ENCODE assay signal across 8 cellular contexts in the genomic region with DNA sequence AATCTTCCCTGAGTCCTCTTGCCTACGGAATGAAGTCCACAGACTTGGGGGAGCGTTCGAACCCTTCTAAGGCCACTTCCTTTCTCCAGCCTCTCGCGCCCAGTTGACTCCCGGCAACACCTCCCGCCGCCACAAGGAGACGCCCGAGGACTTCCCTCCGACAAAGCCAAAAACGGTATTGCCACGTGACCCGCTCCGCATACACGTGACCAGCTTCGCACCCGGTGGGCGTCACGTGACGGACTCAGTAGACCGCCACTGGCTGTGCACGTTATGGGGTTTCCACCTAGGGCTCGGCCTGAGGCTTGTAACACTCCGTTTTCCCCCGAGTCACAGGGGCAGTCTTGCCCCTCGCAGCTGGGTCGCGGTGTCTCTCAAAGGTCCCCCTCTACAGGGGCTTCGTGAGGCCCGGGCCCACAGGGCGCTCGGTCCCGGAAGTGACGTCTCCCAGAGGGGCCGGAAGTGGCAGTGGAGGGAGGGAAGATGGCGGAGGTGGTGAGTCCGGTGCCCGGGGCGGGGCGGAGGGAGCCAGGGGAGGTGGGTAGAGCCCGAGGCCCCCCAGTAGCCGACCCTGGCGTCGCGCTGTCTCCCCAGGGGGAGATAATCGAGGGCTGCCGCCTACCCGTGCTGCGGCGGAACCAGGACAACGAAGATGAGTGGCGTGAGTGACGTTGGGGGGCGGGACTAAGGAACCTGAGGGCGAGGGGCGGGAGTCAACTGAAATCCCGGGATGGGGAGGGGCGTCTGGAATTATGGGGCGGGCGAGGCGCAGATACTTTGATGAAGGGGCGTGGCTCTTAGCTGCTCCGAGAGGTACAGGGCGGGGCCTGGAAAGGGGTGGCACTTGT. TPM values are rescaled to one million over a fixed set of nuclear protein-coding genes. Genes with fewer than 3 reads are reported as not detected.
DNase-seq lines count a peak whose midpoint lies in the region; ATAC-seq and TF ChIP-seq lines count a peak whose summit lies in the region.

A gene (plus strand): TSS at position 468 of the 848 bp plus-strand sequence. CDS start 16 bp downstream, at position 484.

- H3K27me3 ChIP-seq in osteoblast (ENCODE audit: insufficient read depth, low read length) (no peaks in the 10 kb centered on the region), thoracic aorta (replicated peaks; ENCODE audit: insufficient read depth) (no peaks in the 10 kb centered on the region)

- peak within 1 kb of the TSS; percentile 96 for H3K4me2 ChIP-seq in osteoblast (ENCODE audit: insufficient read depth, low read length)

- peaks cover 9% of the 10 kb centered on the region for H3K4me1 Mint-ChIP-seq in glutamatergic neuron (ENCODE audit: low read depth, unreplicated experiment)

- H3K9me3 Mint-ChIP-seq in activated naive CD4-positive, alpha-beta T cell treated with anti-CD3 and anti-CD28 coated beads, Interleukin-2, amount 50 U/mL, for 72 hours, result no peaks in the 10 kb centered on the region
- peaks cover 16% of the 10 kb centered on the region for H3K9me3 Mint-ChIP-seq in glutamatergic neuron (ENCODE audit: unreplicated experiment)

- peaks cover 17 to 24% of the 10 kb centered on the region in 2 donors for H3K36me3 Mint-ChIP-seq in activated naive CD4-positive, alpha-beta T cell treated with anti-CD3 and anti-CD28 coated beads, Interleukin-2, amount 50 U/mL, for 72 hours
- no peaks in the 10 kb centered on the region for H3K36me3 Mint-ChIP-seq in glutamatergic neuron (ENCODE audit: unreplicated experiment)

- no peaks in the 10 kb centered on the region for H3K9me3 ChIP-seq in osteoblast (ENCODE audit: low read depth, low read length)
- no peaks in the 10 kb centered on the region for H3K9me3 ChIP-seq in thoracic aorta

- peak; percentile 89 for DNase-seq in GM10266 (ENCODE audit: extremely low spot score)
- peak; percentile 98 for DNase-seq in NCI-H1092 (lab: John Stamatoyannopoulos, UW)
- peak; percentile 98 to 99 for DNase-seq in activated naive CD4-positive, alpha-beta T cell treated with anti-CD3 and anti-CD28 coated beads, Interleukin-2, amount 50 U/mL, for 72 hours (ENCODE audit: low spot score in 2 of 2)
- peak; percentile 98 for DNase-seq in glutamatergic neuron
- DNase-seq in osteoblast (ENCODE audit: insufficient read length, low spot score, missing footprints), result peak; percentile 98
- peak; percentile 97 for DNase-seq in thoracic aorta (ENCODE audit: low spot score)

- ATAC-seq in HG02588 (IDR thresholded peaks at IDR 0.05; ENCODE audit: unreplicated experiment) (peak; percentile 78), SK-N-SH treated with all-trans-retinoic acid at 6 μM for 48 hours (peak; percentile 83), thoracic aorta (ENCODE audit: insufficient number of reproducible peaks, low FRiP score, low read depth) (peak; percentile 88)
- peak; percentile 87 to 88 for ATAC-seq in activated naive CD4-positive, alpha-beta T cell treated with anti-CD3 and anti-CD28 coated beads, Interleukin-2, amount 50 U/mL, for 72 hours

- H3K4me3 Mint-ChIP-seq in glutamatergic neuron (ENCODE audit: unreplicated experiment), result peak within 1 kb of the TSS; percentile 92

- H3K27ac Mint-ChIP-seq in activated naive CD4-positive, alpha-beta T cell treated with anti-CD3 and anti-CD28 coated beads, Interleukin-2, amount 50 U/mL, for 72 hours, result peak within 1 kb of the TSS; percentile 99 to 100
- H3K27ac Mint-ChIP-seq in glutamatergic neuron (ENCODE audit: unreplicated experiment), result peak within 1 kb of the TSS; percentile 98

- TF ChIP-seq CTCF in GM10266 (IDR thresholded peaks at IDR 0.05; ENCODE audit: control insufficient read depth, insufficient read depth, low read depth, missing control alignments), result peak; percentile 98
- peak; percentile 95 for TF ChIP-seq CTCF in glutamatergic neuron (IDR thresholded peaks at IDR 0.05; ENCODE audit: partially characterized antibody, unreplicated experiment)
- TF ChIP-seq CTCF in osteoblast (IDR thresholded peaks at IDR 0.05; ENCODE audit: extremely low read depth, low read depth, low read length), result peak; percentile 96
- peak; percentile 98 for TF ChIP-seq CTCF in thoracic aorta (IDR thresholded peaks at IDR 0.05)

- H3K79me2 ChIP-seq in osteoblast (ENCODE audit: insufficient read depth, low read length), result peaks cover 26% of the 10 kb centered on the region

- H3K4me3 ChIP-seq in osteoblast (ENCODE audit: insufficient read depth, low read length), result peak within 1 kb of the TSS; percentile 96
- H3K4me3 ChIP-seq in thoracic aorta, result peak within 1 kb of the TSS; percentile 99

- peaks cover 6% of the 10 kb centered on the region for H4K20me1 ChIP-seq in osteoblast (ENCODE audit: insufficient read depth, low read length)

- peak within 1 kb of the TSS; percentile 100 for H3K27ac ChIP-seq in osteoblast (ENCODE audit: low read depth, low read length)
- peak within 1 kb of the TSS; percentile 95 to 100 for H3K27ac ChIP-seq in thoracic aorta

- H2AFZ ChIP-seq in osteoblast (ENCODE audit: low read length), result peak within 1 kb of the TSS; percentile 100

- H3K36me3 ChIP-seq in osteoblast (ENCODE audit: insufficient read depth, low read length) (peaks cover 34% of the 10 kb centered on the region), thoracic aorta (peaks cover 34% of the 10 kb centered on the region)

- peaks cover 5% of the 10 kb centered on the region for H3K27me3 Mint-ChIP-seq in glutamatergic neuron (ENCODE audit: unreplicated experiment)

- H3K4me1 ChIP-seq in osteoblast (ENCODE audit: insufficient read depth, low read length), result peaks cover 14% of the 10 kb centered on the region
- peaks cover 5 to 31% of the 10 kb centered on the region in 2 donors for H3K4me1 ChIP-seq in thoracic aorta (ENCODE audit: control insufficient read depth in 1 of 2, low read depth in 2 of 2)

TF ChIP-seq in SK-N-SH treated with all-trans-retinoic acid at 6 μM for 48 hours, 23 proteins besides CTCF, POLR2A, EP300 and RAD21 (continues in another document):
- peak; percentile 79 for TF ChIP-seq GLIS3 (CRISPR knock-in tag; IDR thresholded peaks at IDR 0.05)
- no peak for TF ChIP-seq OSR1 (CRISPR knock-in tag; IDR thresholded peaks at IDR 0.05)
- no peak for TF ChIP-seq ZNF70 (CRISPR knock-in tag; IDR thresholded peaks at IDR 0.05)
- no peak for TF ChIP-seq ISL1 (CRISPR knock-in tag; IDR thresholded peaks at IDR 0.05)
- TF ChIP-seq ZC3H10 (CRISPR knock-in tag; IDR thresholded peaks at IDR 0.05), result 0 out of 2 replicates have a peak, but pooled peaks have one; percentile 23
- TF ChIP-seq CSDC2 (CRISPR knock-in tag; IDR thresholded peaks at IDR 0.05), result peak; percentile 91; the same call in 1 of the 2 replicates
- peak; percentile 68; the same call in 1 of the 2 replicates for TF ChIP-seq ESRRG (CRISPR knock-in tag; IDR thresholded peaks at IDR 0.05)
- TF ChIP-seq BACH2 (CRISPR knock-in tag; IDR thresholded peaks at IDR 0.05; ENCODE audit: borderline replicate concordance), result no peak
- no peak for TF ChIP-seq PPARA (CRISPR knock-in tag; IDR thresholded peaks at IDR 0.05; ENCODE audit: borderline replicate concordance)
- TF ChIP-seq SNAI2 (CRISPR knock-in tag; IDR thresholded peaks at IDR 0.05), result no peak
- TF ChIP-seq, protein P1, sequence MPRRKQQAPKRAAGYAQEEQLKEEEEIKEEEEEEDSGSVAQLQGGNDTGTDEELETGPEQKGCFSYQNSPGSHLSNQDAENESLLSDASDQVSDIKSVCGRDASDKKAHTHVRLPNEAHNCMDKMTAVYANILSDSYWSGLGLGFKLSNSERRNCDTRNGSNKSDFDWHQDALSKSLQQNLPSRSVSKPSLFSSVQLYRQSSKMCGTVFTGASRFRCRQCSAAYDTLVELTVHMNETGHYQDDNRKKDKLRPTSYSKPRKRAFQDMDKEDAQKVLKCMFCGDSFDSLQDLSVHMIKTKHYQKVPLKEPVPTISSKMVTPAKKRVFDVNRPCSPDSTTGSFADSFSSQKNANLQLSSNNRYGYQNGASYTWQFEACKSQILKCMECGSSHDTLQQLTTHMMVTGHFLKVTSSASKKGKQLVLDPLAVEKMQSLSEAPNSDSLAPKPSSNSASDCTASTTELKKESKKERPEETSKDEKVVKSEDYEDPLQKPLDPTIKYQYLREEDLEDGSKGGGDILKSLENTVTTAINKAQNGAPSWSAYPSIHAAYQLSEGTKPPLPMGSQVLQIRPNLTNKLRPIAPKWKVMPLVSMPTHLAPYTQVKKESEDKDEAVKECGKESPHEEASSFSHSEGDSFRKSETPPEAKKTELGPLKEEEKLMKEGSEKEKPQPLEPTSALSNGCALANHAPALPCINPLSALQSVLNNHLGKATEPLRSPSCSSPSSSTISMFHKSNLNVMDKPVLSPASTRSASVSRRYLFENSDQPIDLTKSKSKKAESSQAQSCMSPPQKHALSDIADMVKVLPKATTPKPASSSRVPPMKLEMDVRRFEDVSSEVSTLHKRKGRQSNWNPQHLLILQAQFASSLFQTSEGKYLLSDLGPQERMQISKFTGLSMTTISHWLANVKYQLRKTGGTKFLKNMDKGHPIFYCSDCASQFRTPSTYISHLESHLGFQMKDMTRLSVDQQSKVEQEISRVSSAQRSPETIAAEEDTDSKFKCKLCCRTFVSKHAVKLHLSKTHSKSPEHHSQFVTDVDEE (CRISPR knock-in tag; IDR thresholded peaks at IDR 0.05), result 0 out of 2 replicates have a peak, but pooled peaks have one; percentile 62
- TF ChIP-seq, protein P2, sequence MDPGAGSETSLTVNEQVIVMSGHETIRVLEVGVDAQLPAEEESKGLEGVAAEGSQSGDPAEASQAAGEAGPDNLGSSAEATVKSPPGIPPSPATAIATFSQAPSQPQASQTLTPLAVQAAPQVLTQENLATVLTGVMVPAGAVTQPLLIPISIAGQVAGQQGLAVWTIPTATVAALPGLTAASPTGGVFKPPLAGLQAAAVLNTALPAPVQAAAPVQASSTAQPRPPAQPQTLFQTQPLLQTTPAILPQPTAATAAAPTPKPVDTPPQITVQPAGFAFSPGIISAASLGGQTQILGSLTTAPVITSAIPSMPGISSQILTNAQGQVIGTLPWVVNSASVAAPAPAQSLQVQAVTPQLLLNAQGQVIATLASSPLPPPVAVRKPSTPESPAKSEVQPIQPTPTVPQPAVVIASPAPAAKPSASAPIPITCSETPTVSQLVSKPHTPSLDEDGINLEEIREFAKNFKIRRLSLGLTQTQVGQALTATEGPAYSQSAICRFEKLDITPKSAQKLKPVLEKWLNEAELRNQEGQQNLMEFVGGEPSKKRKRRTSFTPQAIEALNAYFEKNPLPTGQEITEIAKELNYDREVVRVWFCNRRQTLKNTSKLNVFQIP (CRISPR knock-in tag; IDR thresholded peaks at IDR 0.05; ENCODE audit: borderline replicate concordance, low read depth), result 0 out of 2 replicates have a peak, but pooled peaks have one; percentile 43
- TF ChIP-seq ZFP3 (CRISPR knock-in tag; IDR thresholded peaks at IDR 0.05), result 0 out of 2 replicates have a peak, but pooled peaks have one; percentile 67
- TF ChIP-seq ZFP30 (CRISPR knock-in tag; IDR thresholded peaks at IDR 0.05), result no peak
- TF ChIP-seq ARNTL (CRISPR knock-in tag; IDR thresholded peaks at IDR 0.05; ENCODE audit: borderline replicate concordance, low read depth), result peak; percentile 96

RNA-seq across cellular contexts. Expression of the gene that starts here (rescaled TPM):
- total RNA-seq in activated naive CD4-positive, alpha-beta T cell treated with anti-CD3 and anti-CD28 coated beads, Interleukin-2, amount 50 U/mL, for 72 hours, result 100 to 1,000 TPM in 1 of 2 donors, 10 to 100 TPM in 1; 61.4 to 106 TPM
- total RNA-seq in glutamatergic neuron (ENCODE audit: unreplicated experiment), result 71.3 TPM
- 37.4 and 44.2 TPM in 2 replicates for total RNA-seq in osteoblast
- total RNA-seq in thoracic aorta, result 10 to 100 TPM; 49.0 to 50.5 TPM

Comparison
In these comparisons a context has a peak if more than half of its experiments do, and no peak if none do; other contexts are left out.
1. Peak in every context shown above with its lines: DNase-seq, ATAC-seq, H3K4me3 ChIP-seq and H3K27ac ChIP-seq.